In the genomic region with DNA sequence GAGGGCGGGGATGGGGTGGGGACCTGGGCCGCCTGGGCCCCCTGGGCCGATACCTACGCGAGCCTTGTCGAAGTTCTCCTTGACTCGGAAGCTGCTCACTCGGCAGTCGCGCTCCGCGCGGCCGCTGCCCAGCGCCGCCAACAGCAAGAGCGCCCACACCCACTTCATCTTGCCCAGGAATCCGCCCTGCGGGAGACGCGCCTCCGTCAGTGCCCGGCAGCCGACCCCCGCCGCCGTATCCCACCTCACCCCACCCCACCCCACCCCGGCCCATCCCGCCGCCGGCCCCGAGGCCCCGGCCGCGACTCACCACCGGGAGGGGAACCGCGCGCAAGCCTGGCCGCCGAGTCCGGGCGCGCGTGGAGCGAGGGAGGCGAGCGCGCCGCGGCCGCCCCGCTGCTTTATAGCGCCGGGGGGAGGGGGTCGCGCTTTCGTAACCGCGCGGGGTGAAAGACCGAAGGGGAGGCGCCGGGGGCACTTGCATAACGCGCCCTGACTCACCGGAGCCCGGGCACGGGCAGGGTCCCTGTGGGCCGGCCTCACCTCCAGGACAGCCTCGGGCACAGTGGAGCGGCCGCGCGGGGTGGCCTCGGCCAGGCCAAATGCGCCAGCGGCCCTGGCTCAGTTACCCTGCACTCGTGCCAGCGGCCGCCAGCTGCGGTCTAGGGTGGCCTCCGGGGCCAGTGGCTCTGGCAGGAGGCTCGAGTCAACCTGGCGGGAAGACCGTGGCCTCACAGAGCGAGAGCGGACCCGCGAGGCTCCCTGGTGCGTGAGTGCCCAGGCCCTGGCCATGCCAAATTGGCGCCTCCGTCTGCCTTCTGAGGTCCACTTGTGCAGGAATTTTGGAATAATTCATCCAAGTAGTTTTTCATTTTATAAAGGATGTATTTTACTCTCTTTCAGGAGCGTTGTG, we compare ENCODE assay signal across 9 cellular contexts.
A peak's percentile ranks its signal among the peaks of the same experiment; 100 is the strongest.
DNase-seq lines count a peak whose midpoint lies in the region; ATAC-seq and FAIRE-seq lines count a peak whose summit lies in the region.
"Had no signal": no experiment of that assay in that cellular context is flagged by ENCODE, and none has a peak within 500 bp of the region (broad histone marks: within the 10 kb centered on the region; RNA-seq: fewer than 3 reads in every experiment).

Gene RBP4, minus strand, starts transcription at position 375 of the 913 bp plus-strand sequence. Its CDS starts 207 bp downstream, at position 168.

- DNase-seq in HTR-8/SVneo (ENCODE audit: insufficient read length, low spot score) (peak; percentile 32), T47D (ENCODE audit: low read depth in 1 of 2, low spot score in 1 of 2) (peak; percentile 49 to 54), iPS-NIHi7 (ENCODE audit: extremely low spot score) (peak; percentile 26), AG08396 (ENCODE audit: low spot score) (no peak), germinal center (ENCODE audit: low spot score) (no peak)
- DNase-seq in stimulated activated CD8-positive, alpha-beta memory T cell treated with anti-CD3 and anti-CD28 coated beads, Interleukin-4, amount 100 ng/mL, for 48 hours: no peak
- DNase-seq: central memory CD4-positive, alpha-beta T cell had no signal

- no peak within 1 kb of the TSS for H3K27ac ChIP-seq in skin epidermis

- FAIRE-seq in HTR-8/SVneo (lab: Jason Lieb, UNC): no peak

- ATAC-seq in GM21515 (IDR thresholded peaks at IDR 0.05; ENCODE audit: unreplicated experiment): no peak

- in situ Hi-C loops in T47D (cut with HindIII; ENCODE audit: low pct_unique_long_range_greater_than_20kb, low sequenced_read_pairs): no loop called here

- H3K4me3 ChIP-seq in skin epidermis: peak within 1 kb of the TSS in 4 of 7 experiments; percentile 19 to 40 (median 28)

Comparison
In these comparisons a context has a peak if more than half of its experiments do, and no peak if none do; other contexts are left out.
1. DNase-seq: peak in HTR-8/SVneo (single experiment), T47D (2 of 2) and iPS-NIHi7 (single experiment); none in AG08396 (single experiment), stimulated activated CD8-positive, alpha-beta memory T cell treated with anti-CD3 and anti-CD28 coated beads, Interleukin-4, amount 100 ng/mL, for 48 hours (single experiment) and germinal center (single experiment).